In the genomic region with DNA sequence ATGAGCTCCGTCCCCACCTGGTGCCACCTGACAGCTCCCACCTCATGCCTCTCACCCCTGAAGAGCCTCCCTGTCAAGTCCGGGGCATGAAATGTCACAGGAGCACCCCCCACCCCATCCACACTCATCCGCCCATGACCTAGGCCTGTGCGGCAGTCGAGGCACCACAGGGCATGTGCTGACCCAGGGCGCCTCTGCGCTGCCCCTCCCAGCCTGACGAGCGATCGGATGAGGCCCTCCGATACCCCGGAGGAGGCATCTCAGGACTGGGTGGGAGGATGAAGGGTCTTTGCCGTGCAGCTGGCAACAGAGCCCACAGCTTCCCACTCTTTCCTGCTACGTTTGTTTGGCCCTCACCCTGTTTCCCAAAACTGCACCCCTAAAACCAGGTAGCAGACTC, we compare ENCODE assay signal across 34 cellular contexts.
"Had no signal": no experiment of that assay in that cellular context is flagged by ENCODE, and none has a peak within 500 bp of the region (broad histone marks: within the 10 kb centered on the region; RNA-seq: fewer than 3 reads in every experiment).

No MANE protein-coding gene starts in this region.

- H3K4me1 ChIP-seq: adrenal gland, body of pancreas, breast epithelium had no signal

- H3K9me3 ChIP-seq: adrenal gland, body of pancreas had no signal

- H3K36me3 ChIP-seq: adrenal gland, brain microvascular endothelial cell, breast epithelium had no signal

- H3K27ac ChIP-seq: adrenal gland, body of pancreas, brain microvascular endothelial cell, breast epithelium, VCaP had no signal

- ATAC-seq: activated CD8-positive, alpha-beta T cell treated with anti-CD3 and anti-CD28 coated beads for 36 hours; activated naive CD4-positive, alpha-beta T cell treated with anti-CD3 and anti-CD28 coated beads, Interleukin-2, amount 50 U/mL, for 72 hours; activated T-cell treated with anti-CD3 and anti-CD28 coated beads, Interleukin-2, amount 50 U/mL, for 4 hours; activated T-cell treated with anti-CD3 and anti-CD28 coated beads, Interleukin-2, amount 50 U/mL, for 72 hours; activated T-helper 17 cell treated with anti-CD3 and anti-CD28 coated beads, Interleukin-2, amount 50 U/mL, for 72 hours; body of pancreas had no signal

- DNase-seq: activated B cell treated with CpG ODN at 0.5 μM for 24 hours; activated CD4-positive, alpha-beta memory T cell treated with anti-CD3 and anti-CD28 coated beads for 36 hours; activated CD4-positive, alpha-beta T cell treated with anti-CD3 and anti-CD28 coated beads for 4 hours; activated CD4-positive, alpha-beta T cell treated with anti-CD3 and anti-CD28 coated beads, Interleukin-2, amount 10 ng/mL, durations not matched to agents 24 days and 14 days; activated CD4-positive, alpha-beta T cell treated with anti-CD3 and anti-CD28 coated beads, Interleukin-2, amount 50 U/mL, for 1 hour; activated CD4-positive, alpha-beta T cell treated with anti-CD3 and anti-CD28 coated beads, Interleukin-2, amount 50 U/mL, for 4 hours; activated CD4-positive, CD25-positive, alpha-beta regulatory T cell treated with anti-CD3 and anti-CD28 coated beads, Interleukin-2, amount 50 U/mL, for 72 hours; activated CD8-positive, alpha-beta memory T cell treated with anti-CD3 and anti-CD28 coated beads, Interleukin-2, amount 50 U/mL, for 4 hours; activated CD8-positive, alpha-beta T cell treated with anti-CD3 and anti-CD28 coated beads for 36 hours; activated effector memory CD4-positive, alpha-beta T cell treated with anti-CD3 and anti-CD28 coated beads, Interleukin-2, amount 50 U/mL, for 16 hours; activated gamma-delta T cell treated with Interleukin-2 at 50 U/mL for 16 hours; activated naive CD4-positive, alpha-beta T cell; activated naive CD4-positive, alpha-beta T cell treated with anti-CD3 and anti-CD28 coated beads for 36 hours; activated naive CD4-positive, alpha-beta T cell treated with anti-CD3 and anti-CD28 coated beads, Interleukin-2, amount 50 U/mL, for 16 hours; activated naive CD8-positive, alpha-beta T cell treated with anti-CD3 and anti-CD28 coated beads for 36 hours; activated T-cell treated with anti-CD3 and anti-CD28 coated beads for 4 hours; activated T-cell treated with anti-CD3 and anti-CD28 coated beads, Interleukin-2, amount 50 U/mL, for 1 hour; activated T-cell treated with anti-CD3 and anti-CD28 coated beads, Interleukin-2, amount 50 U/mL, for 4 hours; activated T-cell treated with anti-CD3 and anti-CD28 coated beads, Interleukin-2, amount 50 U/mL, for 72 hours; adrenal gland; amniotic stem cell; aorta; body of pancreas; brain microvascular endothelial cell; central memory CD4-positive, alpha-beta T cell; T-helper 1 cell; T-helper 2 cell; T-helper 9 cell had no signal

- H3K27me3 ChIP-seq: adrenal gland, body of pancreas, brain microvascular endothelial cell had no signal

- FAIRE-seq: astrocyte, TTC549 had no signal

- H3K4me3 ChIP-seq: adrenal gland, body of pancreas, breast epithelium had no signal
